In the genomic region with DNA sequence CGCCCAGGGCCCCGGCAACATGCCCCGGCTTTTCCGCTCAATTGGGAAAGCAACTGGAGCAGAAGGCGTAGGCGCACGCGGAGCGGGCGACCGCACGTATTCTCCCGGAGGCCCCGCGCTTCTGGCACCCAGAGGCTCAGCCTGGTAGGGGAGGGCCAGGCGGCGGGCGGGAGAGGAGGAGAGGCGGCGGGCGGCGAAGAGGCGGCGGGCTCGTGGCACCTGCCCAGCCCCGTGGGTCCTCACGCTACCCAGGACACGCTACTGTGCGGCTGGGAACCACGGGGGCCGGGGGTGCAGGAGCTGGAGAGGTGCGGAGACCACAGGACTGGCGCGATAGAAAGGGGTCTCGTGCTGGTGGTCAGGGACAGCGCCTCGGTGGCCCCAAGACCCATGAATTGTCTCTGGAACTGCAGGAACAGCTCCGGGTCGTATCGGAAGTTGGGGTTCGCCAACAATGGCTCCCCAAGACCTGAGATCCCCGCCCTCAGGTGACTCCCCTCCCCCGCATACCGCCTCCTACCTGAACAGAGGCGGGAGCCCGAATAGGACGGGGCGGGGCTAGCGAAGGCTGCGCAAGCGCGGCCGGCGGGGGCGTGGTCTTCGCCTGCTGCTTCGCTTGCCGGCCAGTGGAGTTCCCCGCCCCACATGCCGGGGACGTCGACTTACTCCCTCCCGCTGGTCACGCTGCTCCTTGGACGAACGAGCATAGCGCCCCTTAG, we compare ENCODE assay signal across 8 cellular contexts. TPM values are rescaled to one million over a fixed set of nuclear protein-coding genes. Genes with fewer than 3 reads are reported as not detected.
DNase-seq lines count a peak whose midpoint lies in the region; ATAC-seq and TF ChIP-seq lines count a peak whose summit lies in the region.

A gene (minus strand): TSS at position 549 of the 719 bp plus-strand sequence.

- DNase-seq in DMS 273 (lab: John Stamatoyannopoulos, UW; ENCODE audit: unreplicated experiment) (peak; percentile 98), IMR-90 (peak; percentile 97), OCI-M1 (lab: John Stamatoyannopoulos, UW) (peak; percentile 100), activated T-cell treated with anti-CD3 and anti-CD28 coated beads for 24 hours (ENCODE audit: low read depth) (peak; percentile 99), epidermal melanocyte (ENCODE audit: insufficient read length, low spot score) (peak; percentile 92), middle frontal gyrus (ENCODE audit: extremely low spot score, low spot score) (peak; percentile 92)
- peak; percentile 99 to 100 for DNase-seq in stimulated activated CD8-positive, alpha-beta memory T cell treated with anti-CD3 and anti-CD28 coated beads, Interleukin-2, amount 100 ng/mL, for 48 hours (ENCODE audit: low read depth in 2 of 2)

- H2AK5ac ChIP-seq in IMR-90 (ENCODE audit: low read depth, low read length), result peak within 1 kb of the TSS; percentile 30

- no TSS peak for BruUV-seq in IMR-90 (replicated peaks; lab: Mats Ljungman, UMichigan)

- H2AK9ac ChIP-seq in IMR-90 (replicated peaks; ENCODE audit: low read depth, low read length, poor library complexity), result peak within 1 kb of the TSS; percentile 77

- H4K8ac ChIP-seq in IMR-90 (ENCODE audit: low read depth in 2 of 2, low read length in 2 of 2), result peak within 1 kb of the TSS in 1 of 2 experiments; percentile 83; a peak in 1 of 4 replicates

- H3K14ac ChIP-seq in IMR-90 (replicated peaks; ENCODE audit: low read depth, low read length), result peak within 1 kb of the TSS; percentile 15; the same call in 1 of the 2 replicates

- 0% methylated on average over 38 of the region's 67 CpGs; no CpG with 5 or more reads in 1 of the 2 experiments for WGBS in IMR-90 (ENCODE audit: extremely low coverage in 2 of 2, insufficient read length in 1 of 2), 2 experiments

- CTCF ChIA-PET in IMR-90 (lab: Yijun Ruan, JAX), result no interaction called here

- H3K56ac ChIP-seq in IMR-90 (ENCODE audit: extremely low read depth, insufficient read depth, low read length), result no peak within 1 kb of the TSS

- no peaks in the 10 kb centered on the region; the same call in 1 of the 2 replicates for H3K9me1 ChIP-seq in IMR-90 (ENCODE audit: insufficient read depth, low read length)

- in situ Hi-C loops in IMR-90 (cut with MboI; ENCODE audit: low sequenced_read_pairs), result no loop called here

- no peak within 1 kb of the TSS for H2BK15ac ChIP-seq in IMR-90 (ENCODE audit: low read depth, low read length)

- peak within 1 kb of the TSS; percentile 47 for H3K9ac ChIP-seq in IMR-90 (ENCODE audit: low read depth, low read length)

- 0 out of 2 replicates have a peak within 1 kb of the TSS, but pooled peaks have one; percentile 28 for H2BK120ac ChIP-seq in IMR-90 (ENCODE audit: low read depth, low read length)

- H4K5ac ChIP-seq in IMR-90 (ENCODE audit: low read depth, low read length), result no peak within 1 kb of the TSS

- H3K4ac ChIP-seq in IMR-90 (ENCODE audit: low read depth, low read length), result peak within 1 kb of the TSS; percentile 58

- peak; percentile 95 for TF ChIP-seq CTCF in IMR-90 (conservative IDR thresholded peaks at IDR 0.05; ENCODE audit: low read depth, low read length)

- peak within 1 kb of the TSS; percentile 48 for H4K91ac ChIP-seq in IMR-90 (ENCODE audit: insufficient read depth, low read depth, low read length)

- H3K23ac ChIP-seq in IMR-90 (ENCODE audit: low read depth, low read length), result peak within 1 kb of the TSS; percentile 75; the same call in 1 of the 2 replicates

- no peaks in the 10 kb centered on the region for H3K4me1 ChIP-seq in IMR-90 (ENCODE audit: control insufficient read depth, insufficient read depth, low read length)

- no peak within 1 kb of the TSS for H3K18ac ChIP-seq in IMR-90 (ENCODE audit: low read depth, low read length)

- intact Hi-C loops in IMR-90 (cut with micrococcal nuclease), result no loop called here

- peak within 1 kb of the TSS; percentile 65 for H3K4me3 ChIP-seq in IMR-90 (ENCODE audit: insufficient read depth, low read depth, low read length)

- dilution Hi-C loops in IMR-90 (cut with HindIII; ENCODE audit: low sequenced_read_pairs, unreplicated experiment), result no loop called here

- no peaks in the 10 kb centered on the region for H3K27me3 ChIP-seq in IMR-90 (ENCODE audit: control insufficient read depth, insufficient read depth, low read length)

- H3K79me1 ChIP-seq in IMR-90 (ENCODE audit: low read depth in 1 of 2, low read length in 2 of 2), result peaks cover 2 to 19% of the 10 kb centered on the region in 2 experiments; a peak in 2 of 4 replicates

- H3K27ac ChIP-seq in IMR-90 (ENCODE audit: insufficient read depth, low read length), result peak within 1 kb of the TSS; percentile 5; the same call in 1 of the 2 replicates

- peak within 1 kb of the TSS; percentile 99 for H2AFZ ChIP-seq in IMR-90 (replicated peaks; ENCODE audit: low read length, poor library complexity)

- H4K20me1 ChIP-seq in IMR-90 (ENCODE audit: insufficient read depth, low read length), result no peaks in the 10 kb centered on the region; the same call in 1 of the 2 replicates

- ATAC-seq in GM21528 (IDR thresholded peaks at IDR 0.05; ENCODE audit: low FRiP score, unreplicated experiment) (peak; percentile 73), IMR-90 (ENCODE audit: low read depth) (peak; percentile 98)

- H2BK20ac ChIP-seq in IMR-90 (ENCODE audit: low read depth, low read length), result no peak within 1 kb of the TSS

- H2BK5ac ChIP-seq in IMR-90 (ENCODE audit: low read depth, low read length, poor library complexity, severe bottlenecking), result no peak within 1 kb of the TSS

- TF ChIP-seq RAD21 in IMR-90 (IDR thresholded peaks at IDR 0.05; ENCODE audit: low read length), result peak; percentile 54; the same call in 1 of the 2 replicates

- POLR2A ChIA-PET in IMR-90 (lab: Charles Lee; ENCODE audit: unreplicated experiment), result no interaction called here

- peaks cover 2% of the 10 kb centered on the region for H3K36me3 ChIP-seq in IMR-90 (ENCODE audit: control insufficient read depth, insufficient read depth, low read length)

- H3K9me3 ChIP-seq in IMR-90 (ENCODE audit: control insufficient read depth, insufficient read depth, low read length), result no peaks in the 10 kb centered on the region

- peak within 1 kb of the TSS; percentile 76 for H3K4me2 ChIP-seq in IMR-90 (ENCODE audit: low read depth, low read length)

- TF ChIP-seq POLR2A in IMR-90 (IDR thresholded peaks at IDR 0.05; ENCODE audit: low read depth, low read length), result no peak

TF ChIP-seq in IMR-90, 13 proteins besides CTCF, POLR2A, EP300 and RAD21:
- TF ChIP-seq, protein P1, sequence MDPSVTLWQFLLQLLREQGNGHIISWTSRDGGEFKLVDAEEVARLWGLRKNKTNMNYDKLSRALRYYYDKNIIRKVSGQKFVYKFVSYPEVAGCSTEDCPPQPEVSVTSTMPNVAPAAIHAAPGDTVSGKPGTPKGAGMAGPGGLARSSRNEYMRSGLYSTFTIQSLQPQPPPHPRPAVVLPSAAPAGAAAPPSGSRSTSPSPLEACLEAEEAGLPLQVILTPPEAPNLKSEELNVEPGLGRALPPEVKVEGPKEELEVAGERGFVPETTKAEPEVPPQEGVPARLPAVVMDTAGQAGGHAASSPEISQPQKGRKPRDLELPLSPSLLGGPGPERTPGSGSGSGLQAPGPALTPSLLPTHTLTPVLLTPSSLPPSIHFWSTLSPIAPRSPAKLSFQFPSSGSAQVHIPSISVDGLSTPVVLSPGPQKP (IDR thresholded peaks at IDR 0.05; ENCODE audit: borderline replicate concordance, low read depth, low read length), result no peak
- peak; percentile 52; the same call in 1 of the 2 replicates for TF ChIP-seq SMC3 (IDR thresholded peaks at IDR 0.05; ENCODE audit: low read depth, low read length)
- TF ChIP-seq MXI1 (IDR thresholded peaks at IDR 0.05; ENCODE audit: borderline replicate concordance, low read depth, low read length), result peak; percentile 90; the same call in 1 of the 2 replicates
- peak; percentile 95 for TF ChIP-seq MAZ (IDR thresholded peaks at IDR 0.05; ENCODE audit: borderline replicate concordance, low read depth, low read length)
- TF ChIP-seq CEBPB (IDR thresholded peaks at IDR 0.05; ENCODE audit: low read depth, low read length), result peak; percentile 1; the same call in 1 of the 2 replicates
- TF ChIP-seq, protein P2, sequence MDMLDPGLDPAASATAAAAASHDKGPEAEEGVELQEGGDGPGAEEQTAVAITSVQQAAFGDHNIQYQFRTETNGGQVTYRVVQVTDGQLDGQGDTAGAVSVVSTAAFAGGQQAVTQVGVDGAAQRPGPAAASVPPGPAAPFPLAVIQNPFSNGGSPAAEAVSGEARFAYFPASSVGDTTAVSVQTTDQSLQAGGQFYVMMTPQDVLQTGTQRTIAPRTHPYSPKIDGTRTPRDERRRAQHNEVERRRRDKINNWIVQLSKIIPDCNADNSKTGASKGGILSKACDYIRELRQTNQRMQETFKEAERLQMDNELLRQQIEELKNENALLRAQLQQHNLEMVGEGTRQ (IDR thresholded peaks at IDR 0.05; ENCODE audit: low read depth, low read length), result peak; percentile 86
- TF ChIP-seq BHLHE40 (IDR thresholded peaks at IDR 0.05; ENCODE audit: low read depth, low read length), result peak; percentile 47; the same call in 1 of the 2 replicates
- TF ChIP-seq MAFK (IDR thresholded peaks at IDR 0.05; ENCODE audit: low read depth, low read length), result no peak
TF ChIP-seq in IMR-90: peak in this region for 6.

RNA-seq across cellular contexts. Expression of the gene that starts here (rescaled TPM):
- 7.5 and 8.3 TPM in 2 replicates for total RNA-seq in IMR-90 (2012; rRNA removed)
- 14.3 and 15.1 TPM in 2 replicates for polyA plus RNA-seq in IMR-90 (2012; rRNA removed)
- 12.5 and 14.1 TPM in 2 replicates for polyA plus RNA-seq in IMR-90 (2012; cell fraction: cytosol; rRNA removed)
- 40.1 and 57.8 TPM in 2 replicates for polyA plus RNA-seq in IMR-90 (2012; cell fraction: nucleus; rRNA removed; ENCODE audit: low replicate concordance)

Comparison
In these comparisons a context has a peak if more than half of its experiments do, and no peak if none do; other contexts are left out.
1. Peak in every context shown above with its lines: DNase-seq, ATAC-seq, H3K4me3 ChIP-seq and H3K27ac ChIP-seq.